In the genomic region with DNA sequence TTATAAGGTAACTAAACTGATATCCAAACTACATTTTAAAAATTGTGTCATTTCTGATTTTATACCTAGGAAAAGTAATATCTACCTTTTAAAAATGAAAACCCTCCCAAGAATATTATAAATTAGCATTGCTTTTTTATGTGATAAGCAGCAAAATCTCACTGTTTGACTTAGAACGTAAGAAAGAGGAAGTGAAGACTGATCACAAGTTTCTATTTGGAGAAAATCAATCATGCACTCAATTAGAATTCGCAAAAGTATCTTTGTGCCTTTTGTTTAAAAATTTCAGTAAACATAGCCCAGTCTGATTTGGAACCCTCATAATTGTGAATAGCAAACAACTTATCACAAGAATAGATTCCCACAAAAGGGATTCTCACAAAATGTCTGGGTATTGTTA, we compare ENCODE assay signal across 19 cellular contexts.
DNase-seq lines count a peak whose midpoint lies in the region; ATAC-seq lines count a peak whose summit lies in the region.
"Had no signal": no experiment of that assay in that cellular context is flagged by ENCODE, and none has a peak within 500 bp of the region (broad histone marks: within the 10 kb centered on the region; RNA-seq: fewer than 3 reads in every experiment).

No MANE protein-coding gene starts in this region.

- no peaks in the 10 kb centered on the region for H3K27me3 Mint-ChIP-seq in activated CD4-positive, alpha-beta T cell treated with anti-CD3 and anti-CD28 coated beads, Interleukin-2, amount 10 ng/mL, durations not matched to agents 24 days and 14 days
- H3K27me3 Mint-ChIP-seq in naive thymus-derived CD4-positive, alpha-beta T cell, result no peaks in the 10 kb centered on the region
- H3K27me3 Mint-ChIP-seq: CD4-positive, alpha-beta T cell had no signal

- no peaks in the 10 kb centered on the region for H3K9me3 Mint-ChIP-seq in activated CD4-positive, alpha-beta T cell treated with anti-CD3 and anti-CD28 coated beads, Interleukin-2, amount 10 ng/mL, durations not matched to agents 24 days and 14 days
- H3K9me3 Mint-ChIP-seq in naive thymus-derived CD4-positive, alpha-beta T cell, result peaks cover 0 to 2% (median 0%) of the 10 kb centered on the region in 11 donors
- H3K9me3 Mint-ChIP-seq: CD4-positive, alpha-beta T cell; HFFc6 had no signal

- no peaks in the 10 kb centered on the region for H3K36me3 Mint-ChIP-seq in activated CD4-positive, alpha-beta T cell treated with anti-CD3 and anti-CD28 coated beads, Interleukin-2, amount 10 ng/mL, durations not matched to agents 24 days and 14 days (ENCODE audit: low read depth)
- no peaks in the 10 kb centered on the region for H3K36me3 Mint-ChIP-seq in naive thymus-derived CD4-positive, alpha-beta T cell

- no peaks in the 10 kb centered on the region for H3K4me1 ChIP-seq in naive thymus-derived CD4-positive, alpha-beta T cell (ENCODE audit: control insufficient read depth in 2 of 2, insufficient read depth in 2 of 2, low read length in 2 of 2)
- H3K4me1 ChIP-seq: adrenal gland had no signal

- no peak overlapping the region for H3K4me3 ChIP-seq in naive thymus-derived CD4-positive, alpha-beta T cell (ENCODE audit: low read length)
- H3K4me3 ChIP-seq: adrenal gland had no signal

- H3K27ac ChIP-seq in naive thymus-derived CD4-positive, alpha-beta T cell (ENCODE audit: low read depth, low read length), result no peak overlapping the region
- H3K27ac ChIP-seq: adrenal gland had no signal

- no peaks in the 10 kb centered on the region for H3K27me3 ChIP-seq in naive thymus-derived CD4-positive, alpha-beta T cell (ENCODE audit: control insufficient read depth in 2 of 2, insufficient read depth in 2 of 2, low read length in 2 of 2)
- H3K27me3 ChIP-seq: adrenal gland had no signal

- intact Hi-C loops in activated CD4-positive, alpha-beta T cell treated with anti-CD3 and anti-CD28 coated beads, Interleukin-2, amount 10 ng/mL, durations not matched to agents 24 days and 14 days (cut with micrococcal nuclease), result no loop called here
- intact Hi-C loops in left ventricle myocardium superior (cut with micrococcal nuclease), result no loop called here
- intact Hi-C loops in naive thymus-derived CD4-positive, alpha-beta T cell (cut with micrococcal nuclease), result no loop called here

- no peaks in the 10 kb centered on the region for H3K36me3 ChIP-seq in naive thymus-derived CD4-positive, alpha-beta T cell (ENCODE audit: control insufficient read depth in 2 of 3, insufficient read depth in 3 of 3, low read length in 3 of 3)
- H3K36me3 ChIP-seq: adrenal gland had no signal

- no peak overlapping the region for H3K4me3 Mint-ChIP-seq in activated CD4-positive, alpha-beta T cell treated with anti-CD3 and anti-CD28 coated beads, Interleukin-2, amount 10 ng/mL, durations not matched to agents 24 days and 14 days
- H3K4me3 Mint-ChIP-seq in naive thymus-derived CD4-positive, alpha-beta T cell, result no peak overlapping the region
- H3K4me3 Mint-ChIP-seq: CD4-positive, alpha-beta T cell; HFFc6; nephron progenitor cell had no signal

- POLR2A ChIA-PET in naive thymus-derived CD4-positive, alpha-beta T cell (lab: Charles Lee), result no interaction called here

- no peaks in the 10 kb centered on the region for H3K9me3 ChIP-seq in naive thymus-derived CD4-positive, alpha-beta T cell (ENCODE audit: control insufficient read depth in 2 of 3, low read length in 3 of 3)
- H3K9me3 ChIP-seq: adrenal gland had no signal

- H3K27ac Mint-ChIP-seq in activated CD4-positive, alpha-beta T cell treated with anti-CD3 and anti-CD28 coated beads, Interleukin-2, amount 10 ng/mL, durations not matched to agents 24 days and 14 days, result no peak overlapping the region
- H3K27ac Mint-ChIP-seq in naive thymus-derived CD4-positive, alpha-beta T cell, result no peak overlapping the region
- H3K27ac Mint-ChIP-seq: CD4-positive, alpha-beta T cell; HFFc6 had no signal

- H3K4me1 Mint-ChIP-seq in activated CD4-positive, alpha-beta T cell treated with anti-CD3 and anti-CD28 coated beads, Interleukin-2, amount 10 ng/mL, durations not matched to agents 24 days and 14 days, result no peaks in the 10 kb centered on the region
- H3K4me1 Mint-ChIP-seq in naive thymus-derived CD4-positive, alpha-beta T cell, result no peaks in the 10 kb centered on the region

- CTCF ChIA-PET in naive thymus-derived CD4-positive, alpha-beta T cell (lab: Charles Lee), result no interaction called here

- no peak for DNase-seq in activated CD4-positive, alpha-beta T cell treated with anti-CD3 and anti-CD28 coated beads, Interleukin-2, amount 10 ng/mL, durations not matched to agents 24 days and 14 days
- DNase-seq in SKM-1 (lab: John Stamatoyannopoulos, UW; ENCODE audit: unreplicated experiment) (no peak), left ventricle myocardium superior (no peak)
- no peak for DNase-seq in naive thymus-derived CD4-positive, alpha-beta T cell
- DNase-seq: adrenal gland; caudate nucleus; CD4-positive, alpha-beta T cell; DMS79; erythroblast; HFFc6; NCI-H1417 treated with DMSO at 0.1 percent for 48 hours; NCI-H748 treated with DMSO at 0.1 percent for 48 hours; nephron progenitor cell; T-helper 9 cell had no signal

- ATAC-seq in GM18499 (IDR thresholded peaks at IDR 0.05; ENCODE audit: insufficient read depth, unreplicated experiment) (peak; percentile 77), GM19351 (IDR thresholded peaks at IDR 0.05; ENCODE audit: unreplicated experiment) (peak; percentile 79), HG02885 (IDR thresholded peaks at IDR 0.05; ENCODE audit: poor library complexity, unreplicated experiment) (peak; percentile 53), HG03565 (IDR thresholded peaks at IDR 0.05; ENCODE audit: unreplicated experiment) (peak; percentile 63), left ventricle myocardium superior (no peak)
- no peak for ATAC-seq in naive thymus-derived CD4-positive, alpha-beta T cell
- ATAC-seq: activated CD4-positive, CD25-positive, alpha-beta regulatory T cell treated with anti-CD3 and anti-CD28 coated beads, Interleukin-2, amount 50 U/mL, for 24 hours had no signal

Comparison
In these comparisons a context has a peak if more than half of its experiments do, and no peak if none do; other contexts are left out.
1. ATAC-seq: peak in GM18499 (single experiment), GM19351 (single experiment), HG02885 (single experiment) and HG03565 (single experiment); none in left ventricle myocardium superior (single experiment) and naive thymus-derived CD4-positive, alpha-beta T cell (single experiment).